ENCODE assay signal across 14 cellular contexts in the genomic region with DNA sequence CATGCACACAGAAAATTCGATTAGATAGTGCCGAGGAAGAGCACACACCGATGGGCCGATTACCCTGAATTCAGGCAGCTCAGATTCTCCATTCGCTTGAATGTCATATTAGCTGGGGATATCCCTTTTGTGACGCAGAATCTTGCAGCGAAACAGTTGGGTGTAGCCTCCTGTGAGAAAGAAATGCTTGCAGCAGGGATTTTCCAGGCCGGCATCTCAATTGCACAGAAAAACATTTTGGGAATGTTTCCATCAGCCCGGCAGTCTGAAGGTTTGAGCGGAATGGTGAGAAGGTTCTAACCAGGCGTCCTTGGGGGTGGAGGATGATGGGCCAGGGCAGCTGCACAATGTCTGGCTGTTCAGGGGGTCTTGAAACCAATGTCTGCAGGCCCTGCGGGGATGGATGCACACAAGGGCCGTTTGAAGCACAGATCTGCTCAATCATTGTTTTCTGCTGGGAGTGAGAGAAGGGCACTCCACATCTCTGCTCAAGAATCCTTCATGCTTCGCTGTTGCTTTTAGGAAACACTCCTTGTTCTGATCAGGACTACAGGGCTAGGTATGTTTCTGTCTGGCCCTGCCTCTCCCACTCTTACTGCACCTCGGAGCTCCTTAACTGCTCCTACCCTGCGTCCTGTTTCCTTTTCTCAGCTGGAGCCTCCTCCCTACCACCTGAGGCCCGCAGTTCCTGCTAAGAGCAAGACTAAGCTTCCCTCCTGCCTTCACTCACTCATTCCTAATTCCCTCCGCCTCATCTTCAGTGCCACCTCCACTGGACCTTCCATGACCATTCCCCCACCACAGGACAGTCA.
DNase-seq lines count a peak whose midpoint lies in the region; ATAC-seq and TF ChIP-seq lines count a peak whose summit lies in the region.
"Had no signal": no experiment of that assay in that cellular context is flagged by ENCODE, and none has a peak within 500 bp of the region (broad histone marks: within the 10 kb centered on the region; RNA-seq: fewer than 3 reads in every experiment).

No MANE protein-coding gene starts in this region.

- ATAC-seq in Panc1, result no peak; the same call in 1 of the 2 replicates
- ATAC-seq: naive thymus-derived CD4-positive, alpha-beta T cell had no signal

- no peaks in the 10 kb centered on the region for H3K27me3 ChIP-seq in Panc1 (ENCODE audit: control insufficient read depth, insufficient read depth, low read length)
- H3K27me3 ChIP-seq in neural progenitor cell, result no peaks in the 10 kb centered on the region

- peak overlapping the region; percentile 3 for H3K4me3 Mint-ChIP-seq in neural progenitor cell
- H3K4me3 Mint-ChIP-seq: naive thymus-derived CD4-positive, alpha-beta T cell had no signal

- H3K27ac Mint-ChIP-seq in neural progenitor cell, result peak overlapping the region; percentile 1

- H3K9me3 Mint-ChIP-seq in neural progenitor cell, result no peaks in the 10 kb centered on the region
- H3K9me3 Mint-ChIP-seq: naive thymus-derived CD4-positive, alpha-beta T cell had no signal

- H3K36me3 Mint-ChIP-seq in neural progenitor cell, result peaks cover 3% of the 10 kb centered on the region

- H3K27me3 Mint-ChIP-seq in neural progenitor cell (ENCODE audit: insufficient read depth, low read depth), result peaks cover 5% of the 10 kb centered on the region
- H3K27me3 Mint-ChIP-seq: naive thymus-derived CD4-positive, alpha-beta T cell had no signal

- H3K4me1 ChIP-seq in Panc1 (ENCODE audit: control insufficient read depth, insufficient read depth, low read length) (peaks cover 69% of the 10 kb centered on the region), neural progenitor cell (peaks cover 19% of the 10 kb centered on the region)

- no peak overlapping the region for H3K9ac ChIP-seq in neural progenitor cell

- peaks cover 83% of the 10 kb centered on the region for H4K20me1 ChIP-seq in neural progenitor cell (ENCODE audit: low read depth)

- H2AFZ ChIP-seq in neural progenitor cell (replicated peaks), result no peak overlapping the region

- peaks cover 99% of the 10 kb centered on the region for H3K79me2 ChIP-seq in neural progenitor cell (ENCODE audit: low read depth)

- H3K4me1 Mint-ChIP-seq in neural progenitor cell, result peaks cover 52% of the 10 kb centered on the region

- DNase-seq in AG10803 (ENCODE audit: low read depth) (peak; percentile 47), Panc1 (ENCODE audit: low read depth, low spot score) (no peak), fibroblast of villous mesenchyme (ENCODE audit: low read depth) (peak; percentile 57), neural progenitor cell (ENCODE audit: low spot score) (no peak), SW480 (ENCODE audit: low spot score) (no peak), HuH-7 (ENCODE audit: low spot score) (no peak), GM10266 (ENCODE audit: extremely low spot score) (no peak), GDM1 (lab: John Stamatoyannopoulos, UW) (no peak)
- DNase-seq: activated effector memory CD4-positive, alpha-beta T cell treated with Interleukin-2 at 50 U/mL for 16 hours; cerebellar nuclear complex; GOT3; MM.1S; naive thymus-derived CD4-positive, alpha-beta T cell; NCI-H2227 treated with DMSO at 0.1 percent for 48 hours had no signal

- intact Hi-C loops in Panc1 (cut with micrococcal nuclease; ENCODE audit: unreplicated experiment), result no loop called here

- H3K4me3 ChIP-seq in AG10803 (ENCODE audit: low read length) (no peak overlapping the region), Panc1 (ENCODE audit: low read depth in 2 of 2, low read length in 2 of 2) (no peak overlapping the region), fibroblast of villous mesenchyme (ENCODE audit: low read depth, low read length) (no peak overlapping the region), neural progenitor cell (no peak overlapping the region)

- peaks cover 16% of the 10 kb centered on the region for H3F3A ChIP-seq in neural progenitor cell (ENCODE audit: low read depth)

- H3K9me3 ChIP-seq in Panc1 (ENCODE audit: control insufficient read depth, insufficient read depth, low read depth, low read length) (no peaks in the 10 kb centered on the region), neural progenitor cell (ENCODE audit: low read depth) (no peaks in the 10 kb centered on the region)

- TF ChIP-seq CTCF in AG10803 (conservative IDR thresholded peaks at IDR 0.05; ENCODE audit: low read length) (no peak), Panc1 (IDR thresholded peaks at IDR 0.05) (no peak), fibroblast of villous mesenchyme (IDR thresholded peaks at IDR 0.05; ENCODE audit: insufficient read depth, low read depth, low read length) (no peak), neural progenitor cell (IDR thresholded peaks at IDR 0.05) (no peak), GM10266 (IDR thresholded peaks at IDR 0.05; ENCODE audit: control insufficient read depth, insufficient read depth, low read depth, missing control alignments) (no peak)

- peak overlapping the region; percentile 42 for H3K4me2 ChIP-seq in neural progenitor cell

- no TSS peak for BruUV-seq in Panc1 (replicated peaks; lab: Mats Ljungman, UMichigan)

- CTCF ChIA-PET in Panc1 (lab: Charles Lee), result no interaction called here

- peak overlapping the region; percentile 54 for H3K27ac ChIP-seq in Panc1 (ENCODE audit: low read length)
- H3K27ac ChIP-seq in neural progenitor cell, result peak overlapping the region; percentile 72

- H3K36me3 ChIP-seq in Panc1 (ENCODE audit: control insufficient read depth, insufficient read depth, low read length) (no peaks in the 10 kb centered on the region; the same call in 1 of the 2 replicates), neural progenitor cell (no peaks in the 10 kb centered on the region)

- POLR2A ChIA-PET in Panc1 (lab: Charles Lee), result no interaction called here

- in situ Hi-C loops in Panc1 (cut with HindIII; ENCODE audit: low pct_unique_long_range_greater_than_20kb, low sequenced_read_pairs), result no loop called here

Comparison
In these comparisons a context has a peak if more than half of its experiments do, and no peak if none do; other contexts are left out.
1. DNase-seq: peak in AG10803 (single experiment) and fibroblast of villous mesenchyme (single experiment); none in Panc1 (single experiment), neural progenitor cell (single experiment), SW480 (single experiment), HuH-7 (single experiment), GM10266 (single experiment) and GDM1 (single experiment).